8 cellular contexts compared by ENCODE assay signal in the genomic region with DNA sequence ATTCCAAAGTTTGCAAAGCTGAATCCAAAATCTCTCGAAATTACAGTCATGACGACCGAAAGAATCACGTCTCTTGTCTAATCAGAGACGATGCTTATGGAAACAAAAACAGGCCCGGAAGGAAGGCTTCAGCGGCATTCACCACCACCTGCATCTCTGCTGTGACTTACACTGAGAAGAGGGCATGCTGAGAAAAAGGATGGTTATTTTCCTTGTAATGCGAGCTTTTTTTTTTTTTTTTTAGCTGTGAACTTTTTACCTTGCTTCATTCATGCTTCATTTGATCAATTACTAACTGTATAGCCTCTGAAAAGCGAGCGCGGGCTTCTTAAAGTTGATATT.
DNase-seq lines count a peak whose midpoint lies in the region; ATAC-seq and TF ChIP-seq lines count a peak whose summit lies in the region.

No MANE protein-coding gene starts in this region.

- H3K27me3 ChIP-seq in thoracic aorta (replicated peaks; ENCODE audit: insufficient read depth): no peaks in the 10 kb centered on the region

- H3K4me3 ChIP-seq in iPS-18c (ENCODE audit: insufficient read depth, low read depth, low read length) (peak overlapping the region; percentile 76), thoracic aorta (peak overlapping the region; percentile 75)

- peak overlapping the region; percentile 64 for H3K4me3 Mint-ChIP-seq in activated T-cell treated with anti-CD3 and anti-CD28 coated beads, Interleukin-2, amount 50 U/mL, for 4 hours
- peak overlapping the region; percentile 26 for H3K4me3 Mint-ChIP-seq in activated CD4-positive, alpha-beta memory T cell treated with anti-CD3 and anti-CD28 coated beads for 36 hours

- TF ChIP-seq CTCF in thoracic aorta (IDR thresholded peaks at IDR 0.05): no peak

- H3K36me3 Mint-ChIP-seq in activated T-cell treated with anti-CD3 and anti-CD28 coated beads, Interleukin-2, amount 50 U/mL, for 4 hours (ENCODE audit: insufficient read depth): no peaks in the 10 kb centered on the region
- H3K36me3 Mint-ChIP-seq in activated CD4-positive, alpha-beta memory T cell treated with anti-CD3 and anti-CD28 coated beads for 36 hours: no peaks in the 10 kb centered on the region

- POLR2A ChIA-PET in activated CD4-positive, alpha-beta memory T cell treated with anti-CD3 and anti-CD28 coated beads for 36 hours (lab: Charles Lee): no interaction called here

- no peaks in the 10 kb centered on the region for H3K36me3 ChIP-seq in thoracic aorta

- peaks cover 63% of the 10 kb centered on the region for H3K27me3 Mint-ChIP-seq in activated T-cell treated with anti-CD3 and anti-CD28 coated beads, Interleukin-2, amount 50 U/mL, for 4 hours (ENCODE audit: low read depth)
- H3K27me3 Mint-ChIP-seq in activated CD4-positive, alpha-beta memory T cell treated with anti-CD3 and anti-CD28 coated beads for 36 hours: peaks cover 62% of the 10 kb centered on the region

- H3K9me3 Mint-ChIP-seq in activated T-cell treated with anti-CD3 and anti-CD28 coated beads, Interleukin-2, amount 50 U/mL, for 4 hours: no peaks in the 10 kb centered on the region
- H3K9me3 Mint-ChIP-seq in activated CD4-positive, alpha-beta memory T cell treated with anti-CD3 and anti-CD28 coated beads for 36 hours: no peaks in the 10 kb centered on the region

- H3K9me3 ChIP-seq in iPS-18c (ENCODE audit: control insufficient read depth, insufficient read depth, low read length) (no peaks in the 10 kb centered on the region), thoracic aorta (no peaks in the 10 kb centered on the region)

- intact Hi-C loops in activated CD4-positive, alpha-beta memory T cell treated with anti-CD3 and anti-CD28 coated beads for 36 hours (cut with micrococcal nuclease): no loop called here

- H3K27ac Mint-ChIP-seq in activated CD4-positive, alpha-beta memory T cell treated with anti-CD3 and anti-CD28 coated beads for 36 hours: no peak overlapping the region

- CTCF ChIA-PET in activated CD4-positive, alpha-beta memory T cell treated with anti-CD3 and anti-CD28 coated beads for 36 hours (lab: Charles Lee): interaction anchor here (0.7 to 1.5 kb wide), 2 partner anchors 9 to 293 kb away, joined by 3 read pairs; no protein-coding TSS in a partner anchor

- H3K27ac ChIP-seq in thoracic aorta: peak overlapping the region; percentile 88 to 89

- H3K4me1 Mint-ChIP-seq in activated T-cell treated with anti-CD3 and anti-CD28 coated beads, Interleukin-2, amount 50 U/mL, for 4 hours (ENCODE audit: low read depth): peaks cover 16% of the 10 kb centered on the region
- H3K4me1 Mint-ChIP-seq in activated CD4-positive, alpha-beta memory T cell treated with anti-CD3 and anti-CD28 coated beads for 36 hours (ENCODE audit: low read depth): peaks cover 15% of the 10 kb centered on the region

- no peak for DNase-seq in activated T-cell treated with anti-CD3 and anti-CD28 coated beads, Interleukin-2, amount 50 U/mL, for 4 hours
- DNase-seq in activated T-cell treated with anti-CD3 and anti-CD28 coated beads, Interleukin-2, amount 50 U/mL, for 1 hour: no peak
- DNase-seq in activated CD4-positive, alpha-beta memory T cell treated with anti-CD3 and anti-CD28 coated beads for 36 hours: no peak
- no peak for DNase-seq in thoracic aorta (ENCODE audit: low spot score)
- no peak for DNase-seq in midbrain (lab: John Stamatoyannopoulos, UW)
- DNase-seq in amygdala (lab: John Stamatoyannopoulos, UW): no peak

- peaks cover 21 to 51% of the 10 kb centered on the region in 2 donors for H3K4me1 ChIP-seq in thoracic aorta (ENCODE audit: control insufficient read depth in 1 of 2, low read depth in 2 of 2)

- ATAC-seq in activated T-cell treated with anti-CD3 and anti-CD28 coated beads, Interleukin-2, amount 50 U/mL, for 4 hours: no peak
- ATAC-seq in thoracic aorta (ENCODE audit: insufficient number of reproducible peaks, low FRiP score, low read depth): no peak
- no peak for ATAC-seq in GM18520 (IDR thresholded peaks at IDR 0.05; ENCODE audit: unreplicated experiment)
